14 cellular contexts compared by ENCODE assay signal in genomic region chr22:45538284-45538683, GRCh38. TPM values are rescaled to one million over a fixed set of nuclear protein-coding genes. Genes with fewer than 3 reads are reported as not detected.
DNase-seq lines count a peak whose midpoint lies in the region; ATAC-seq and TF ChIP-seq lines count a peak whose summit lies in the region.
"Had no signal": no experiment of that assay in that cellular context is flagged by ENCODE, and none has a peak within 500 bp of the region (broad histone marks: within the 10 kb centered on the region; RNA-seq: fewer than 3 reads in every experiment).

No MANE protein-coding gene starts in this region.

- TF ChIP-seq CTCF in heart right ventricle (IDR thresholded peaks at IDR 0.05) (no peak), choroid plexus epithelial cell (conservative IDR thresholded peaks at IDR 0.05; ENCODE audit: low read depth, low read length) (no peak), uterus (IDR thresholded peaks at IDR 0.05) (no peak)

- intact Hi-C loops in heart right ventricle (cut with DNase I) (no loop called here), Right ventricle myocardium superior (cut with DNase I) (no loop called here), uterus (cut with DNase I; ENCODE audit: low total_unique reads) (no loop called here)

- H3K4me1 ChIP-seq in heart right ventricle, result peaks cover 2 to 23% (median 16%) of the 10 kb centered on the region in 9 donors
- peaks cover 0 to 33% of the 10 kb centered on the region in 2 donors for H3K4me1 ChIP-seq in muscle layer of duodenum (ENCODE audit: control insufficient read depth in 1 of 2, insufficient read depth in 2 of 2, low read length in 2 of 2)
- H3K4me1 ChIP-seq in uterus, result peaks cover 0 to 21% of the 10 kb centered on the region in 2 donors

- DNase-seq in heart right ventricle (no peak), Right ventricle myocardium superior (no peak), choroid plexus epithelial cell (ENCODE audit: low read depth) (peak; percentile 31), uterus (peak in 1 of 2 donors; percentile 52), DMS53 treated with DMSO at 0.1 percent for 48 hours (lab: John Stamatoyannopoulos, UW; ENCODE audit: unreplicated experiment) (no peak)
- DNase-seq: activated CD4-positive, alpha-beta T cell treated with anti-CD3 and anti-CD28 coated beads for 36 hours; AML-193; gastrocnemius medialis; GDM1; left colon had no signal

- H3K4me3 ChIP-seq in heart right ventricle (no peak overlapping the region), choroid plexus epithelial cell (ENCODE audit: low read depth, low read length) (no peak overlapping the region), muscle layer of duodenum (ENCODE audit: low read depth in 1 of 2, low read length in 2 of 2) (peak overlapping the region in 1 of 2 donors; percentile 24), uterus (no peak overlapping the region)
- H3K4me3 ChIP-seq: ovary had no signal

- H3K27ac ChIP-seq in heart right ventricle (peak overlapping the region in 6 of 10 donors; percentile 11 to 73 (median 30)), muscle layer of duodenum (ENCODE audit: low read length) (peak overlapping the region; percentile 36), uterus (peak overlapping the region; percentile 84 to 88)

- no peak for ATAC-seq in heart right ventricle
- no peak for ATAC-seq in Right ventricle myocardium superior (ENCODE audit: poor library complexity)
- ATAC-seq in HG02571 (IDR thresholded peaks at IDR 0.05; ENCODE audit: unreplicated experiment), result no peak
- no peak for ATAC-seq in HG03025 (IDR thresholded peaks at IDR 0.05; ENCODE audit: low FRiP score, unreplicated experiment)
- ATAC-seq: activated CD4-positive, alpha-beta T cell treated with anti-CD3 and anti-CD28 coated beads for 36 hours; left colon had no signal

- WGBS in heart right ventricle, 2 donors, result 55 to 82% methylated on average over 4 of the region's 4 CpGs

- no peak for TF ChIP-seq POLR2A in uterus (IDR thresholded peaks at IDR 0.05)

- H3K9me3 ChIP-seq in heart right ventricle (no peaks in the 10 kb centered on the region), muscle layer of duodenum (ENCODE audit: control insufficient read depth in 1 of 2, low read length in 2 of 2) (no peaks in the 10 kb centered on the region), uterus (no peaks in the 10 kb centered on the region)
- H3K9me3 ChIP-seq: gastrocnemius medialis, ovary had no signal

- peaks cover 0 to 3% (median 0%) of the 10 kb centered on the region in 7 donors for H3K27me3 ChIP-seq in heart right ventricle
- H3K27me3 ChIP-seq in muscle layer of duodenum (ENCODE audit: low read depth, low read length), result no peaks in the 10 kb centered on the region
- H3K27me3 ChIP-seq in uterus, result no peaks in the 10 kb centered on the region
- H3K27me3 ChIP-seq: ovary had no signal

- H3K36me3 ChIP-seq in heart right ventricle (peaks cover 0 to 56% (median 4%) of the 10 kb centered on the region in 9 donors), muscle layer of duodenum (ENCODE audit: control insufficient read depth in 1 of 2, insufficient read depth in 2 of 2, low read length in 2 of 2) (no peaks in the 10 kb centered on the region), uterus (no peaks in the 10 kb centered on the region)
- H3K36me3 ChIP-seq: gastrocnemius medialis, ovary had no signal

RNA-seq across cellular contexts. Expression of gene FBLN1, which starts 35.6 kb away (rescaled TPM):
- 100 to 1,000 TPM in 1 of 10 donors, 10 to 100 TPM in 9; 31.3 to 126 (median 51.0) TPM for total RNA-seq in heart right ventricle
- 10 to 100 TPM; 36.4 to 77.0 TPM for polyA plus RNA-seq in heart right ventricle
- total RNA-seq in Right ventricle myocardium superior, result 89.5 TPM
- 100 to 1,000 TPM; 388 to 644 (median 479) TPM for total RNA-seq in uterus
- total RNA-seq: activated CD4-positive, alpha-beta T cell treated with anti-CD3 and anti-CD28 coated beads for 36 hours had no signal

Comparison
In these comparisons a context has a peak if more than half of its experiments do, and no peak if none do; other contexts are left out.
1. H3K27ac ChIP-seq: peak in every context shown above with its lines; median percentile 86 in uterus; 36 in muscle layer of duodenum; 30 in heart right ventricle.